19 cellular contexts compared by ENCODE assay signal in the genomic region with DNA sequence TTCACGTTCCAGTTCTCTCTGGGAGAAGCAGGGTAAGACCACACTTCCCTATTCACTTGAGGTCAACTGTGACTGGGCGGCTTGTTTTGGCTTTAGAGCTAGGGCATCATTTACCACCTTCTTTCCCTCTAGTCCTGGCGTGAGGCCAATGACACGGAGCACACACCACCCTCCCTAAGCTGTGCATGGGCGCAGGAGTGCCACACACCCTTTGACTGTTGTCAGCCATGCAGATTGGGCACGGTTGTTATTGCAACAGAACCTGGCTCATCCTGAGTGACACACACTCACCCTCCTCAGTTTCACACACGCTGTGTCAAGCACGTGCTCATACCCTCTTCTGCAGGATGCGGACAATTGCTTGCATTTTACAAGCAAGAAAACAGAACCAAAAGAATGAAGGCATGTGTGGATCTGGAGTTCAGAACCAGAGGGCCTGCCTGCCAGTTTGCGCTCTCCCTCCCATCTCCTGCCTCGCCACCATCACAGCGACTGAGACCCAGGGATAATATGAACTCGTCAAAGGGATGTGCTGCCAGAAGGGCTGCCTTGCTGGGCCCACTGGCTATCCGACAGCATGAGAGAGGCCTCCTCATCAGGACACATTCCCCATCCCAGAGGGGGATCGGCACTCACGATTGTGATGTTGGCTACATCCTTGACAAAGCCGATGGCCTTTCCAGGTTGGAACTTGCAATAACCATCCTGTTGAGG. TPM values are rescaled to one million over a fixed set of nuclear protein-coding genes. Genes with fewer than 3 reads are reported as not detected.
DNase-seq lines count a peak whose midpoint lies in the region; ATAC-seq and TF ChIP-seq lines count a peak whose summit lies in the region.
"Had no signal": no experiment of that assay in that cellular context is flagged by ENCODE, and none has a peak within 500 bp of the region (broad histone marks: within the 10 kb centered on the region; RNA-seq: fewer than 3 reads in every experiment).

No MANE protein-coding gene starts in this region.

- intact Hi-C loops in Caco-2 (cut with micrococcal nuclease; ENCODE audit: unreplicated experiment), result no loop called here
- intact Hi-C loops in transverse colon (cut with DNase I; ENCODE audit: low total_unique reads), result no loop called here

- H3K4me1 ChIP-seq in Caco-2, result no peaks in the 10 kb centered on the region
- no peaks in the 10 kb centered on the region for H3K4me1 ChIP-seq in neutrophil (ENCODE audit: control insufficient read depth in 1 of 2, insufficient read depth in 1 of 2, low read depth in 1 of 2, low read length in 1 of 2)
- H3K4me1 ChIP-seq in transverse colon, result no peaks in the 10 kb centered on the region
- H3K4me1 ChIP-seq: colonic mucosa, pancreas had no signal

- in situ Hi-C loops in transverse colon (cut with MboI; ENCODE audit: low pct_ligation_motif_present in 1 of 4, low pct_unique_long_range_greater_than_20kb in 1 of 4, low sequenced_read_pairs in 3 of 4), result no loop called here

- H3K27ac ChIP-seq in neutrophil (peak overlapping the region; percentile 1), transverse colon (no peak overlapping the region)
- H3K27ac ChIP-seq: colonic mucosa, pancreas, suprapubic skin had no signal

- H3K36me3 ChIP-seq in Caco-2 (ENCODE audit: control insufficient read depth, insufficient read depth, low read length), result peaks cover 2% of the 10 kb centered on the region; the same call in 1 of the 2 replicates
- peaks cover 97% of the 10 kb centered on the region for H3K36me3 ChIP-seq in neutrophil
- H3K36me3 ChIP-seq in transverse colon, result peaks cover 0 to 8% (median 0%) of the 10 kb centered on the region in 4 donors
- H3K36me3 ChIP-seq: colonic mucosa had no signal

- no peak for TF ChIP-seq EP300 in transverse colon (IDR thresholded peaks at IDR 0.05; ENCODE audit: low read depth)

- CTCF ChIA-PET in Caco-2 (lab: Charles Lee), result interaction anchor here (1.5 kb wide), 1 partner anchor 52 kb away, joined by 5 read pairs; no protein-coding TSS in a partner anchor

- H3K4me3 ChIP-seq in Caco-2 (ENCODE audit: low read depth, low read length), result no peak overlapping the region
- no peak overlapping the region for H3K4me3 ChIP-seq in neutrophil (ENCODE audit: low read depth in 1 of 2, low read length in 1 of 2)
- no peak overlapping the region for H3K4me3 ChIP-seq in transverse colon
- H3K4me3 ChIP-seq: colonic mucosa, pancreas, suprapubic skin had no signal

- WGBS in transverse colon (ENCODE audit: low coverage in 1 of 2), 2 donors, result 80 to 86% methylated on average over 10 to 17 of the region's 17 CpGs

- no peak for ATAC-seq in central memory CD8-positive, alpha-beta T cell (replicated peaks; ENCODE audit: extremely low read depth, poor library complexity, severe bottlenecking)
- ATAC-seq in omental fat pad (ENCODE audit: low FRiP score), result no peak
- ATAC-seq: Right ventricle myocardium inferior had no signal

- H3K9me3 Mint-ChIP-seq in Caco-2 (ENCODE audit: unreplicated experiment), result no peaks in the 10 kb centered on the region
- no peaks in the 10 kb centered on the region for H3K9me3 Mint-ChIP-seq in central memory CD8-positive, alpha-beta T cell

- TF ChIP-seq CTCF in Caco-2 (IDR thresholded peaks at IDR 0.05; ENCODE audit: insufficient read depth in 1 of 2, low read depth in 1 of 2, low read length in 1 of 2, severe bottlenecking in 1 of 2, unreplicated experiment in 1 of 2), result no peak
- no peak for TF ChIP-seq CTCF in neutrophil (IDR thresholded peaks at IDR 0.05)
- TF ChIP-seq CTCF in transverse colon (IDR thresholded peaks at IDR 0.05), result no peak
- TF ChIP-seq CTCF in omental fat pad (IDR thresholded peaks at IDR 0.05), result no peak

- H3K4me3 Mint-ChIP-seq in Caco-2 (ENCODE audit: unreplicated experiment), result no peak overlapping the region
- H3K4me3 Mint-ChIP-seq in central memory CD8-positive, alpha-beta T cell, result no peak overlapping the region

- H3K4me1 Mint-ChIP-seq in Caco-2 (ENCODE audit: low read depth, unreplicated experiment), result no peaks in the 10 kb centered on the region
- no peaks in the 10 kb centered on the region for H3K4me1 Mint-ChIP-seq in central memory CD8-positive, alpha-beta T cell

- no peak for TF ChIP-seq POLR2A in transverse colon (IDR thresholded peaks at IDR 0.05)

- BruUV-seq in Caco-2 (replicated peaks; lab: Mats Ljungman, UMichigan), result TSS peak; percentile 14

- no peaks in the 10 kb centered on the region for H3K27me3 ChIP-seq in Caco-2 (replicated peaks; ENCODE audit: control insufficient read depth, insufficient read depth, low read length)
- H3K27me3 ChIP-seq in neutrophil, result no peaks in the 10 kb centered on the region
- H3K27me3 ChIP-seq in transverse colon, result no peaks in the 10 kb centered on the region
- H3K27me3 ChIP-seq: colonic mucosa, pancreas, suprapubic skin had no signal

- POLR2A ChIA-PET in Caco-2 (lab: Charles Lee), result no interaction called here

- no peak overlapping the region for H3K27ac Mint-ChIP-seq in Caco-2 (ENCODE audit: unreplicated experiment)
- H3K27ac Mint-ChIP-seq in central memory CD8-positive, alpha-beta T cell (ENCODE audit: low read depth), result peak overlapping the region; percentile 74

- no peaks in the 10 kb centered on the region for H3K27me3 Mint-ChIP-seq in Caco-2 (ENCODE audit: insufficient read depth, unreplicated experiment)
- H3K27me3 Mint-ChIP-seq in central memory CD8-positive, alpha-beta T cell, result no peaks in the 10 kb centered on the region

- H3K9me3 ChIP-seq in Caco-2 (no peaks in the 10 kb centered on the region), neutrophil (no peaks in the 10 kb centered on the region), transverse colon (no peaks in the 10 kb centered on the region)
- H3K9me3 ChIP-seq: colonic mucosa, pancreas, suprapubic skin had no signal

- H3K36me3 Mint-ChIP-seq in Caco-2 (ENCODE audit: insufficient read depth, unreplicated experiment), result peaks cover 65% of the 10 kb centered on the region
- peaks cover 16% of the 10 kb centered on the region for H3K36me3 Mint-ChIP-seq in central memory CD8-positive, alpha-beta T cell (ENCODE audit: insufficient read depth)

- DNase-seq in Caco-2 (no peak), MV-4-11 (lab: John Stamatoyannopoulos, UW) (peak; percentile 88), transverse colon (no peak), H4 (ENCODE audit: low spot score) (no peak), omental fat pad (ENCODE audit: low spot score) (no peak)
- DNase-seq in central memory CD8-positive, alpha-beta T cell (ENCODE audit: low spot score in 2 of 2), result no peak
- DNase-seq in stimulated activated CD4-positive, alpha-beta T cell treated with anti-CD3 and anti-CD28 coated beads, Interleukin-4, amount 100 ng/mL, for 24 hours, result no peak
- DNase-seq: activated CD4-positive, CD25-positive, alpha-beta regulatory T cell treated with anti-CD3 and anti-CD28 coated beads, Interleukin-2, amount 50 U/mL, for 72 hours; activated gamma-delta T cell treated with Interleukin-2 at 50 U/mL for 16 hours; colonic mucosa; KG1; NCI-H1105; NCI-H2171 treated with DMSO at 0.1 percent for 48 hours; NK-92 treated with Interleukin-12 subunit alpha and Interleukin-12 subunit beta, amount 100 ng/mL, for 24 hours; stimulated activated CD4-positive, alpha-beta T cell treated with anti-CD3 and anti-CD28 coated beads, Interleukin-2, amount 100 ng/mL, for 48 hours had no signal

RNA-seq across cellular contexts. Expression of a gene that starts 17.6 kb away (rescaled TPM):
- total RNA-seq in Caco-2 (2022), result 171 and 183 TPM in 2 replicates
- total RNA-seq in transverse colon, result 10 to 100 TPM in 3 of 4 donors, 1 to 10 TPM in 1; 8.6 to 70.2 (median 41.0) TPM
- 39.9 and 40.5 TPM in 2 replicates for total RNA-seq in H4 (2014; rRNA removed; shearing (Covaris generic))
- total RNA-seq in omental fat pad, result 100 to 1,000 TPM; 110 to 351 (median 203) TPM

RNA-seq across cellular contexts. Expression of a gene that starts 54.5 kb away (rescaled TPM):
- total RNA-seq in Caco-2 (2022), result 424 and 426 TPM in 2 replicates
- 100 to 1,000 TPM; 149 to 330 (median 235) TPM for total RNA-seq in transverse colon
- 382 and 419 TPM in 2 replicates for total RNA-seq in H4 (2014; rRNA removed; shearing (Covaris generic))
- 100 to 1,000 TPM; 302 to 390 (median 316) TPM for total RNA-seq in omental fat pad
